ENCODE assay signal across 13 cellular contexts in the genomic region with DNA sequence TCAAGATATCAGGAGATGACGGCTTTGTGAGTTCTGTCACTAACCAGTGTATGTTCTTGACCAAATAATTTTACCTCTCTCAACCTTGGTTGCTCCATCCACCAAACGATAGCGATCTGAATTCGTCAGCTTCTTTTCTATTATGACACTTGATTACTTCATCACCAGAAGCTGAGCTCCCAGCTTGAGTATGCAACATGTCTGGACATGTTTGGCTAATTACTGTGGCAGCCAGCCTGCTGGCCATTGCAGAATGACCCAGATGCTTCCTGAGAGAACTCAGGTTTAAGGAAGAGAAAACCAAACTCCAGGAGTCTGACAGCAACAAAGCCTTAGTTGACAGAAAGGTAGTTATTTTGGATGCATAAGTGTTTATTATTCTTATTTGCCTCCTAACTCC. TPM values are rescaled to one million over a fixed set of nuclear protein-coding genes. Genes with fewer than 3 reads are reported as not detected.
DNase-seq lines count a peak whose midpoint lies in the region; ATAC-seq and TF ChIP-seq lines count a peak whose summit lies in the region.
"Had no signal": no experiment of that assay in that cellular context is flagged by ENCODE, and none has a peak within 500 bp of the region (broad histone marks: within the 10 kb centered on the region; RNA-seq: fewer than 3 reads in every experiment).

No MANE protein-coding gene starts in this region.

- ATAC-seq in GM19035 (IDR thresholded peaks at IDR 0.05; ENCODE audit: unreplicated experiment): no peak
- ATAC-seq: naive thymus-derived CD4-positive, alpha-beta T cell had no signal

- H3K27me3 Mint-ChIP-seq in HFFc6 (ENCODE audit: insufficient read depth) (peaks cover 6% of the 10 kb centered on the region), glutamatergic neuron (ENCODE audit: unreplicated experiment) (no peaks in the 10 kb centered on the region)

- H3K9me3 Mint-ChIP-seq in HFFc6: peaks cover 7% of the 10 kb centered on the region; the same call in 1 of the 2 replicates
- no peaks in the 10 kb centered on the region for H3K9me3 Mint-ChIP-seq in glutamatergic neuron (ENCODE audit: unreplicated experiment)

- peaks cover 9% of the 10 kb centered on the region; the same call in 1 of the 2 replicates for H3K36me3 Mint-ChIP-seq in HFFc6 (ENCODE audit: low read depth)
- H3K36me3 Mint-ChIP-seq in glutamatergic neuron (ENCODE audit: unreplicated experiment): no peaks in the 10 kb centered on the region
- H3K36me3 Mint-ChIP-seq: CD14-positive monocyte; naive thymus-derived CD4-positive, alpha-beta T cell had no signal

- H3K4me1 Mint-ChIP-seq in HFFc6 (ENCODE audit: low read depth) (peaks cover 38% of the 10 kb centered on the region), glutamatergic neuron (ENCODE audit: low read depth, unreplicated experiment) (peaks cover 33% of the 10 kb centered on the region)
- H3K4me1 Mint-ChIP-seq: CD14-positive monocyte; naive thymus-derived CD4-positive, alpha-beta T cell had no signal

- H3K4me3 Mint-ChIP-seq in HFFc6: peak overlapping the region; percentile 5; the same call in 1 of the 2 replicates
- peak overlapping the region; percentile 30 for H3K4me3 Mint-ChIP-seq in glutamatergic neuron (ENCODE audit: unreplicated experiment)
- H3K4me3 Mint-ChIP-seq: CD14-positive monocyte; naive thymus-derived CD4-positive, alpha-beta T cell had no signal

- DNase-seq in AG20443 (ENCODE audit: low spot score): peak; percentile 21
- peak; percentile 50 for DNase-seq in HFFc6
- peak; percentile 2 for DNase-seq in SK-N-DZ (ENCODE audit: low spot score)
- peak; percentile 22 for DNase-seq in glutamatergic neuron
- DNase-seq in activated effector memory CD4-positive, alpha-beta T cell treated with Interleukin-2 at 50 U/mL for 16 hours: no peak
- DNase-seq in HK-2 (ENCODE audit: unreplicated experiment): no peak
- DNase-seq in NCI-H345 (lab: John Stamatoyannopoulos, UW): no peak
- DNase-seq: activated T-cell treated with anti-CD3 and anti-CD28 coated beads, Interleukin-2, amount 50 U/mL, for 1 hour; HCEC 1CT; naive thymus-derived CD4-positive, alpha-beta T cell had no signal

- H3K27ac Mint-ChIP-seq in HFFc6 (peak overlapping the region; percentile 82), glutamatergic neuron (ENCODE audit: unreplicated experiment) (peak overlapping the region; percentile 82)
- H3K27ac Mint-ChIP-seq: CD14-positive monocyte; naive thymus-derived CD4-positive, alpha-beta T cell had no signal

- TF ChIP-seq CTCF in HFFc6 (IDR thresholded peaks at IDR 0.05) (no peak), glutamatergic neuron (IDR thresholded peaks at IDR 0.05; ENCODE audit: partially characterized antibody, unreplicated experiment) (no peak)

RNA-seq across cellular contexts. Expression of gene PARM1, which starts 46.4 kb away (rescaled TPM):
- total RNA-seq in HFFc6 (2021; fragmentation: NEBNext Ultra II Directional; extraction: Animal tissue kit (Norgen Biotek cat#: 25700)): under 1 TPM; 0.05 to 0.23 (median 0.16) TPM
- polyA plus RNA-seq in SK-N-DZ (2014; cell fraction: cytosol; rRNA removed): 4.0 and 4.3 TPM in 2 replicates
- polyA plus RNA-seq in SK-N-DZ (2014; cell fraction: nucleus; rRNA removed): 1.9 and 2.5 TPM in 2 replicates
- total RNA-seq in glutamatergic neuron (ENCODE audit: unreplicated experiment): 94.3 TPM
- total RNA-seq: T-helper 2 cell treated with Interferon-gamma antibody and Interleukin-4, amounts not matched to agents 100 ng/mL and 5 ng/mL, for 36 hours had no signal

Comparison
In these comparisons a context has a peak if more than half of its experiments do, and no peak if none do; other contexts are left out.
1. DNase-seq: peak in AG20443 (single experiment), HFFc6 (single experiment), SK-N-DZ (single experiment) and glutamatergic neuron (single experiment); none in activated effector memory CD4-positive, alpha-beta T cell treated with Interleukin-2 at 50 U/mL for 16 hours (single experiment), HK-2 (single experiment) and NCI-H345 (single experiment).
2. RNA of gene PARM1, which starts 46.4 kb away (total RNA-seq): 94.3 TPM in glutamatergic neuron (single experiment); 0.05 to 0.23 TPM in HFFc6; every median in the first group is over 10 times any median in the second.